Comparison of ENCODE assay signal across 1 cellular context in the genomic region with DNA sequence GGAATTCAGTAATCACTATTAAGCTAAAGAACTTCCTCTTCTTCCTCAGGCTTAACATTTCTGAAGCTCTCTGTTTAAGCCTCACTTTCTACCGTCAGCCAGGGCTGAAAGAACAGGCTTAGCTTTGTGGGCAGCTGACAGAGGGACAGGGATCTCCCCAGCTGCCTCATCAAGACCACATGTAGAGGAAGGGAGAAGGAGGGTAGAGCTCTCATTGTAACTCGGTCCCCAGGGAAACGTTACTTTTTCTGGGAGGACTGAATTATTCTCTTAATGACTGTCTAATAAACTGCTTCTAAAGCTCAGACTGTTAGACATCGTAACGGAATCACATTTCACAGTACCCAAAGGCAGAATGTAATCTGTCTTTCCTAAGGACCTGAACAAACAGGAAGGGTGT.
A peak's percentile ranks its signal among the peaks of the same experiment; 100 is the strongest.
TF ChIP-seq lines count a peak whose summit lies in the region.

No MANE protein-coding gene starts in this region.

TF ChIP-seq in GM12878, 131 proteins besides CTCF, POLR2A, EP300 and RAD21 (continued from another document and continues in another):
- TF ChIP-seq ZNF384 (IDR thresholded peaks at IDR 0.05; ENCODE audit: borderline replicate concordance, low read depth, low read length) = no peak
- no peak for TF ChIP-seq SMARCA5 (IDR thresholded peaks at IDR 0.05)
- TF ChIP-seq, protein P1, sequence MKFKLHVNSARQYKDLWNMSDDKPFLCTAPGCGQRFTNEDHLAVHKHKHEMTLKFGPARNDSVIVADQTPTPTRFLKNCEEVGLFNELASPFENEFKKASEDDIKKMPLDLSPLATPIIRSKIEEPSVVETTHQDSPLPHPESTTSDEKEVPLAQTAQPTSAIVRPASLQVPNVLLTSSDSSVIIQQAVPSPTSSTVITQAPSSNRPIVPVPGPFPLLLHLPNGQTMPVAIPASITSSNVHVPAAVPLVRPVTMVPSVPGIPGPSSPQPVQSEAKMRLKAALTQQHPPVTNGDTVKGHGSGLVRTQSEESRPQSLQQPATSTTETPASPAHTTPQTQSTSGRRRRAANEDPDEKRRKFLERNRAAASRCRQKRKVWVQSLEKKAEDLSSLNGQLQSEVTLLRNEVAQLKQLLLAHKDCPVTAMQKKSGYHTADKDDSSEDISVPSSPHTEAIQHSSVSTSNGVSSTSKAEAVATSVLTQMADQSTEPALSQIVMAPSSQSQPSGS (IDR thresholded peaks at IDR 0.05; ENCODE audit: low read length) = no peak
- TF ChIP-seq, protein P2, sequence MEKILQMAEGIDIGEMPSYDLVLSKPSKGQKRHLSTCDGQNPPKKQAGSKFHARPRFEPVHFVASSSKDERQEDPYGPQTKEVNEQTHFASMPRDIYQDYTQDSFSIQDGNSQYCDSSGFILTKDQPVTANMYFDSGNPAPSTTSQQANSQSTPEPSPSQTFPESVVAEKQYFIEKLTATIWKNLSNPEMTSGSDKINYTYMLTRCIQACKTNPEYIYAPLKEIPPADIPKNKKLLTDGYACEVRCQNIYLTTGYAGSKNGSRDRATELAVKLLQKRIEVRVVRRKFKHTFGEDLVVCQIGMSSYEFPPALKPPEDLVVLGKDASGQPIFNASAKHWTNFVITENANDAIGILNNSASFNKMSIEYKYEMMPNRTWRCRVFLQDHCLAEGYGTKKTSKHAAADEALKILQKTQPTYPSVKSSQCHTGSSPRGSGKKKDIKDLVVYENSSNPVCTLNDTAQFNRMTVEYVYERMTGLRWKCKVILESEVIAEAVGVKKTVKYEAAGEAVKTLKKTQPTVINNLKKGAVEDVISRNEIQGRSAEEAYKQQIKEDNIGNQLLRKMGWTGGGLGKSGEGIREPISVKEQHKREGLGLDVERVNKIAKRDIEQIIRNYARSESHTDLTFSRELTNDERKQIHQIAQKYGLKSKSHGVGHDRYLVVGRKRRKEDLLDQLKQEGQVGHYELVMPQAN (conservative IDR thresholded peaks at IDR 0.05) = no peak
- TF ChIP-seq, protein P3, sequence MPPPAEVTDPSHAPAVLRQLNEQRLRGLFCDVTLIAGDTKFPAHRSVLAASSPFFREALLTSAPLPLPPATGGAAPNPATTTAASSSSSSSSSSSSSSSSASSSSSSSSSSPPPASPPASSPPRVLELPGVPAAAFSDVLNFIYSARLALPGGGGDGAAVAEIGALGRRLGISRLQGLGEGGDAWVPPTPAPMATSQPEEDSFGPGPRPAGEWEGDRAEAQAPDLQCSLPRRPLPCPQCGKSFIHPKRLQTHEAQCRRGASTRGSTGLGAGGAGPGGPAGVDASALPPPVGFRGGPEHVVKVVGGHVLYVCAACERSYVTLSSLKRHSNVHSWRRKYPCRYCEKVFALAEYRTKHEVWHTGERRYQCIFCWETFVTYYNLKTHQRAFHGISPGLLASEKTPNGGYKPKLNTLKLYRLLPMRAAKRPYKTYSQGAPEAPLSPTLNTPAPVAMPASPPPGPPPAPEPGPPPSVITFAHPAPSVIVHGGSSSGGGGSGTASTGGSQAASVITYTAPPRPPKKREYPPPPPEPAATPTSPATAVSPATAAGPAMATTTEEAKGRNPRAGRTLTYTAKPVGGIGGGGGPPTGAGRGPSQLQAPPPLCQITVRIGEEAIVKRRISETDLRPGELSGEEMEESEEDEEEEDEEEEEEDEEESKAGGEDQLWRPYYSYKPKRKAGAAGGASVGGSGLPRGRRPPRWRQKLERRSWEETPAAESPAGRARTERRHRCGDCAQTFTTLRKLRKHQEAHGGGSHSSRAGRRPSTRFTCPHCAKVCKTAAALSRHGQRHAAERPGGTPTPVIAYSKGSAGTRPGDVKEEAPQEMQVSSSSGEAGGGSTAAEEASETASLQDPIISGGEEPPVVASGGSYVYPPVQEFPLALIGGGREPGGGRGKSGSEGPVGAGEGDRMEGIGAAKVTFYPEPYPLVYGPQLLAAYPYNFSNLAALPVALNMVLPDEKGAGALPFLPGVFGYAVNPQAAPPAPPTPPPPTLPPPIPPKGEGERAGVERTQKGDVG (CRISPR knock-in tag; IDR thresholded peaks at IDR 0.05) = no peak
- TF ChIP-seq ZBED1 (IDR thresholded peaks at IDR 0.05; ENCODE audit: borderline replicate concordance) = no peak
- TF ChIP-seq PML (IDR thresholded peaks at IDR 0.05; ENCODE audit: low read length) = no peak
- TF ChIP-seq IKZF2 (IDR thresholded peaks at IDR 0.05) = peak; percentile 71 to 72; a peak in 3 of 4 replicates
- TF ChIP-seq BHLHE40 (IDR thresholded peaks at IDR 0.05; ENCODE audit: borderline replicate concordance in 1 of 2, low read depth in 2 of 2, low read length in 1 of 2) = peak in 1 of 2 experiments; percentile 30; a peak in 1 of 4 replicates
- TF ChIP-seq EED (IDR thresholded peaks at IDR 0.05; ENCODE audit: low read depth) = no peak
- TF ChIP-seq RUNX3 (IDR thresholded peaks at IDR 0.05; ENCODE audit: low read length) = peak; percentile 40; the same call in 1 of the 2 replicates
- TF ChIP-seq, protein P4, sequence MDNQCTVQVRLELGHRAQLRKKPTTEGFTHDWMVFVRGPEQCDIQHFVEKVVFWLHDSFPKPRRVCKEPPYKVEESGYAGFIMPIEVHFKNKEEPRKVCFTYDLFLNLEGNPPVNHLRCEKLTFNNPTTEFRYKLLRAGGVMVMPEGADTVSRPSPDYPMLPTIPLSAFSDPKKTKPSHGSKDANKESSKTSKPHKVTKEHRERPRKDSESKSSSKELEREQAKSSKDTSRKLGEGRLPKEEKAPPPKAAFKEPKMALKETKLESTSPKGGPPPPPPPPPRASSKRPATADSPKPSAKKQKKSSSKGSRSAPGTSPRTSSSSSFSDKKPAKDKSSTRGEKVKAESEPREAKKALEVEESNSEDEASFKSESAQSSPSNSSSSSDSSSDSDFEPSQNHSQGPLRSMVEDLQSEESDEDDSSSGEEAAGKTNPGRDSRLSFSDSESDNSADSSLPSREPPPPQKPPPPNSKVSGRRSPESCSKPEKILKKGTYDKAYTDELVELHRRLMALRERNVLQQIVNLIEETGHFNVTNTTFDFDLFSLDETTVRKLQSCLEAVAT (IDR thresholded peaks at IDR 0.05) = 0 out of 2 replicates have a peak, but pooled peaks have one; percentile 15
- TF ChIP-seq, protein P5, sequence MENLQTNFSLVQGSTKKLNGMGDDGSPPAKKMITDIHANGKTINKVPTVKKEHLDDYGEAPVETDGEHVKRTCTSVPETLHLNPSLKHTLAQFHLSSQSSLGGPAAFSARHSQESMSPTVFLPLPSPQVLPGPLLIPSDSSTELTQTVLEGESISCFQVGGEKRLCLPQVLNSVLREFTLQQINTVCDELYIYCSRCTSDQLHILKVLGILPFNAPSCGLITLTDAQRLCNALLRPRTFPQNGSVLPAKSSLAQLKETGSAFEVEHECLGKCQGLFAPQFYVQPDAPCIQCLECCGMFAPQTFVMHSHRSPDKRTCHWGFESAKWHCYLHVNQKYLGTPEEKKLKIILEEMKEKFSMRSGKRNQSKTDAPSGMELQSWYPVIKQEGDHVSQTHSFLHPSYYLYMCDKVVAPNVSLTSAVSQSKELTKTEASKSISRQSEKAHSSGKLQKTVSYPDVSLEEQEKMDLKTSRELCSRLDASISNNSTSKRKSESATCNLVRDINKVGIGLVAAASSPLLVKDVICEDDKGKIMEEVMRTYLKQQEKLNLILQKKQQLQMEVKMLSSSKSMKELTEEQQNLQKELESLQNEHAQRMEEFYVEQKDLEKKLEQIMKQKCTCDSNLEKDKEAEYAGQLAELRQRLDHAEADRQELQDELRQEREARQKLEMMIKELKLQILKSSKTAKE (IDR thresholded peaks at IDR 0.05; ENCODE audit: low read depth, poor library complexity, severe bottlenecking) = no peak
- TF ChIP-seq KLF5 (IDR thresholded peaks at IDR 0.05; ENCODE audit: partially characterized antibody) = no peak
- TF ChIP-seq BCL11A (IDR thresholded peaks at IDR 0.05; ENCODE audit: low read depth, low read length) = 0 out of 2 replicates have a peak, but pooled peaks have one; percentile 8
- TF ChIP-seq KDM1A (IDR thresholded peaks at IDR 0.05; ENCODE audit: borderline replicate concordance) = no peak
- TF ChIP-seq IKZF1 (conservative IDR thresholded peaks at IDR 0.05) = peak; percentile 66
- no peak for TF ChIP-seq NFXL1 (IDR thresholded peaks at IDR 0.05; ENCODE audit: borderline replicate concordance)
- TF ChIP-seq CHD4 (IDR thresholded peaks at IDR 0.05) = no peak
- TF ChIP-seq, protein P6, sequence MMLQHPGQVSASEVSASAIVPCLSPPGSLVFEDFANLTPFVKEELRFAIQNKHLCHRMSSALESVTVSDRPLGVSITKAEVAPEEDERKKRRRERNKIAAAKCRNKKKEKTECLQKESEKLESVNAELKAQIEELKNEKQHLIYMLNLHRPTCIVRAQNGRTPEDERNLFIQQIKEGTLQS (IDR thresholded peaks at IDR 0.05; ENCODE audit: borderline replicate concordance, extremely low read depth, low read depth, low read length) = no peak
- no peak for TF ChIP-seq JUND (IDR thresholded peaks at IDR 0.05; ENCODE audit: low read depth, low read length)
- TF ChIP-seq GATAD2B (conservative IDR thresholded peaks at IDR 0.05; ENCODE audit: low read depth) = no peak
- TF ChIP-seq, protein P7, sequence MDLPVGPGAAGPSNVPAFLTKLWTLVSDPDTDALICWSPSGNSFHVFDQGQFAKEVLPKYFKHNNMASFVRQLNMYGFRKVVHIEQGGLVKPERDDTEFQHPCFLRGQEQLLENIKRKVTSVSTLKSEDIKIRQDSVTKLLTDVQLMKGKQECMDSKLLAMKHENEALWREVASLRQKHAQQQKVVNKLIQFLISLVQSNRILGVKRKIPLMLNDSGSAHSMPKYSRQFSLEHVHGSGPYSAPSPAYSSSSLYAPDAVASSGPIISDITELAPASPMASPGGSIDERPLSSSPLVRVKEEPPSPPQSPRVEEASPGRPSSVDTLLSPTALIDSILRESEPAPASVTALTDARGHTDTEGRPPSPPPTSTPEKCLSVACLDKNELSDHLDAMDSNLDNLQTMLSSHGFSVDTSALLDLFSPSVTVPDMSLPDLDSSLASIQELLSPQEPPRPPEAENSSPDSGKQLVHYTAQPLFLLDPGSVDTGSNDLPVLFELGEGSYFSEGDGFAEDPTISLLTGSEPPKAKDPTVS (IDR thresholded peaks at IDR 0.05; ENCODE audit: low read depth, low read length) = no peak
- TF ChIP-seq TCF7 (IDR thresholded peaks at IDR 0.05; ENCODE audit: borderline replicate concordance) = no peak
- TF ChIP-seq HCFC1 (IDR thresholded peaks at IDR 0.05; ENCODE audit: low read length) = no peak
- TF ChIP-seq, protein P8, sequence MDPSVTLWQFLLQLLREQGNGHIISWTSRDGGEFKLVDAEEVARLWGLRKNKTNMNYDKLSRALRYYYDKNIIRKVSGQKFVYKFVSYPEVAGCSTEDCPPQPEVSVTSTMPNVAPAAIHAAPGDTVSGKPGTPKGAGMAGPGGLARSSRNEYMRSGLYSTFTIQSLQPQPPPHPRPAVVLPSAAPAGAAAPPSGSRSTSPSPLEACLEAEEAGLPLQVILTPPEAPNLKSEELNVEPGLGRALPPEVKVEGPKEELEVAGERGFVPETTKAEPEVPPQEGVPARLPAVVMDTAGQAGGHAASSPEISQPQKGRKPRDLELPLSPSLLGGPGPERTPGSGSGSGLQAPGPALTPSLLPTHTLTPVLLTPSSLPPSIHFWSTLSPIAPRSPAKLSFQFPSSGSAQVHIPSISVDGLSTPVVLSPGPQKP (IDR thresholded peaks at IDR 0.05; ENCODE audit: low read depth, low read length) = no peak
- no peak for TF ChIP-seq BRCA1 (IDR thresholded peaks at IDR 0.05; ENCODE audit: low read depth, low read length)
- TF ChIP-seq HDAC2 (IDR thresholded peaks at IDR 0.05) = no peak
- TF ChIP-seq, protein P9, sequence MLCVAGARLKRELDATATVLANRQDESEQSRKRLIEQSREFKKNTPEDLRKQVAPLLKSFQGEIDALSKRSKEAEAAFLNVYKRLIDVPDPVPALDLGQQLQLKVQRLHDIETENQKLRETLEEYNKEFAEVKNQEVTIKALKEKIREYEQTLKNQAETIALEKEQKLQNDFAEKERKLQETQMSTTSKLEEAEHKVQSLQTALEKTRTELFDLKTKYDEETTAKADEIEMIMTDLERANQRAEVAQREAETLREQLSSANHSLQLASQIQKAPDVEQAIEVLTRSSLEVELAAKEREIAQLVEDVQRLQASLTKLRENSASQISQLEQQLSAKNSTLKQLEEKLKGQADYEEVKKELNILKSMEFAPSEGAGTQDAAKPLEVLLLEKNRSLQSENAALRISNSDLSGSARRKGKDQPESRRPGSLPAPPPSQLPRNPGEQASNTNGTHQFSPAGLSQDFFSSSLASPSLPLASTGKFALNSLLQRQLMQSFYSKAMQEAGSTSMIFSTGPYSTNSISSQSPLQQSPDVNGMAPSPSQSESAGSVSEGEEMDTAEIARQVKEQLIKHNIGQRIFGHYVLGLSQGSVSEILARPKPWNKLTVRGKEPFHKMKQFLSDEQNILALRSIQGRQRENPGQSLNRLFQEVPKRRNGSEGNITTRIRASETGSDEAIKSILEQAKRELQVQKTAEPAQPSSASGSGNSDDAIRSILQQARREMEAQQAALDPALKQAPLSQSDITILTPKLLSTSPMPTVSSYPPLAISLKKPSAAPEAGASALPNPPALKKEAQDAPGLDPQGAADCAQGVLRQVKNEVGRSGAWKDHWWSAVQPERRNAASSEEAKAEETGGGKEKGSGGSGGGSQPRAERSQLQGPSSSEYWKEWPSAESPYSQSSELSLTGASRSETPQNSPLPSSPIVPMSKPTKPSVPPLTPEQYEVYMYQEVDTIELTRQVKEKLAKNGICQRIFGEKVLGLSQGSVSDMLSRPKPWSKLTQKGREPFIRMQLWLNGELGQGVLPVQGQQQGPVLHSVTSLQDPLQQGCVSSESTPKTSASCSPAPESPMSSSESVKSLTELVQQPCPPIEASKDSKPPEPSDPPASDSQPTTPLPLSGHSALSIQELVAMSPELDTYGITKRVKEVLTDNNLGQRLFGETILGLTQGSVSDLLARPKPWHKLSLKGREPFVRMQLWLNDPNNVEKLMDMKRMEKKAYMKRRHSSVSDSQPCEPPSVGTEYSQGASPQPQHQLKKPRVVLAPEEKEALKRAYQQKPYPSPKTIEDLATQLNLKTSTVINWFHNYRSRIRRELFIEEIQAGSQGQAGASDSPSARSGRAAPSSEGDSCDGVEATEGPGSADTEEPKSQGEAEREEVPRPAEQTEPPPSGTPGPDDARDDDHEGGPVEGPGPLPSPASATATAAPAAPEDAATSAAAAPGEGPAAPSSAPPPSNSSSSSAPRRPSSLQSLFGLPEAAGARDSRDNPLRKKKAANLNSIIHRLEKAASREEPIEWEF (IDR thresholded peaks at IDR 0.05; ENCODE audit: insufficient replicate concordance, low read depth, low read length) = no peak
- TF ChIP-seq SREBF1 (IDR thresholded peaks at IDR 0.05; ENCODE audit: low read length) = no peak
- TF ChIP-seq, protein P10, sequence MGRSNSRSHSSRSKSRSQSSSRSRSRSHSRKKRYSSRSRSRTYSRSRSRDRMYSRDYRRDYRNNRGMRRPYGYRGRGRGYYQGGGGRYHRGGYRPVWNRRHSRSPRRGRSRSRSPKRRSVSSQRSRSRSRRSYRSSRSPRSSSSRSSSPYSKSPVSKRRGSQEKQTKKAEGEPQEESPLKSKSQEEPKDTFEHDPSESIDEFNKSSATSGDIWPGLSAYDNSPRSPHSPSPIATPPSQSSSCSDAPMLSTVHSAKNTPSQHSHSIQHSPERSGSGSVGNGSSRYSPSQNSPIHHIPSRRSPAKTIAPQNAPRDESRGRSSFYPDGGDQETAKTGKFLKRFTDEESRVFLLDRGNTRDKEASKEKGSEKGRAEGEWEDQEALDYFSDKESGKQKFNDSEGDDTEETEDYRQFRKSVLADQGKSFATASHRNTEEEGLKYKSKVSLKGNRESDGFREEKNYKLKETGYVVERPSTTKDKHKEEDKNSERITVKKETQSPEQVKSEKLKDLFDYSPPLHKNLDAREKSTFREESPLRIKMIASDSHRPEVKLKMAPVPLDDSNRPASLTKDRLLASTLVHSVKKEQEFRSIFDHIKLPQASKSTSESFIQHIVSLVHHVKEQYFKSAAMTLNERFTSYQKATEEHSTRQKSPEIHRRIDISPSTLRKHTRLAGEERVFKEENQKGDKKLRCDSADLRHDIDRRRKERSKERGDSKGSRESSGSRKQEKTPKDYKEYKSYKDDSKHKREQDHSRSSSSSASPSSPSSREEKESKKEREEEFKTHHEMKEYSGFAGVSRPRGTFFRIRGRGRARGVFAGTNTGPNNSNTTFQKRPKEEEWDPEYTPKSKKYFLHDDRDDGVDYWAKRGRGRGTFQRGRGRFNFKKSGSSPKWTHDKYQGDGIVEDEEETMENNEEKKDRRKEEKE (IDR thresholded peaks at IDR 0.05) = no peak
